ENCODE assay signal across 8 cellular contexts in genomic region chr19:46731007-46731501, GRCh38. TPM values are rescaled to one million over a fixed set of nuclear protein-coding genes. Genes with fewer than 3 reads are reported as not detected.
A peak's percentile ranks its signal among the peaks of the same experiment; 100 is the strongest.
DNase-seq lines count a peak whose midpoint lies in the region; ATAC-seq, FAIRE-seq and TF ChIP-seq lines count a peak whose summit lies in the region.

No MANE protein-coding gene starts in this region.

- H3K18ac ChIP-seq in trophoblast cell (ENCODE audit: low read length): peak overlapping the region; percentile 31

- H3K4me3 ChIP-seq in endodermal cell (ENCODE audit: low read length) (no peak overlapping the region), trophoblast cell (ENCODE audit: low read depth, low read length) (no peak overlapping the region)

- H3K23ac ChIP-seq in trophoblast cell (ENCODE audit: low read length): no peak overlapping the region

- ATAC-seq in HG03280 (IDR thresholded peaks at IDR 0.05; ENCODE audit: unreplicated experiment): no peak
- ATAC-seq in HG02840 (IDR thresholded peaks at IDR 0.05; ENCODE audit: low FRiP score, unreplicated experiment): no peak

- 92% methylated on average over 8 to 14 of the region's 14 CpGs for WGBS in endodermal cell (ENCODE audit: insufficient coverage in 1 of 2, insufficient read length in 1 of 2), 2 experiments
- WGBS in trophoblast cell (ENCODE audit: extremely low coverage, insufficient coverage, insufficient read length): no CpG with 5 or more reads among the region's 14 CpGs

- H3K9ac ChIP-seq in endodermal cell (ENCODE audit: extremely low read depth, low read length, poor library complexity, severe bottlenecking) (no peak overlapping the region), trophoblast cell (ENCODE audit: low read length) (no peak overlapping the region)

- H3K4me1 ChIP-seq in endodermal cell (ENCODE audit: control insufficient read depth, insufficient read depth, low read length) (no peaks in the 10 kb centered on the region), trophoblast cell (ENCODE audit: control insufficient read depth in 1 of 2, insufficient read depth in 2 of 2, low read length in 2 of 2) (peaks cover 13 to 17% of the 10 kb centered on the region in 2 experiments)

- no peaks in the 10 kb centered on the region for H3K79me2 ChIP-seq in trophoblast cell (ENCODE audit: control insufficient read depth, insufficient read depth, low read length, poor library complexity)

- H2BK5ac ChIP-seq in trophoblast cell (ENCODE audit: low read depth, low read length, poor library complexity): no peak overlapping the region

- H3K9me3 Mint-ChIP-seq in endodermal cell: no peaks in the 10 kb centered on the region

- peak overlapping the region; percentile 11 for H4K91ac ChIP-seq in trophoblast cell (ENCODE audit: low read depth, low read length)

- H3K36me3 Mint-ChIP-seq in endodermal cell (ENCODE audit: low read depth): peaks cover 69% of the 10 kb centered on the region

- no peak overlapping the region for H2AK5ac ChIP-seq in trophoblast cell (ENCODE audit: low read length)

- H3K27me3 ChIP-seq in endodermal cell (ENCODE audit: control insufficient read depth, insufficient read depth, low read length, poor library complexity, severe bottlenecking) (no peaks in the 10 kb centered on the region), trophoblast cell (ENCODE audit: insufficient read depth, low read length) (no peaks in the 10 kb centered on the region)

- no peak overlapping the region for H3K4me3 Mint-ChIP-seq in endodermal cell

- H3K27ac ChIP-seq in endodermal cell (ENCODE audit: low read depth, low read length) (no peak overlapping the region), trophoblast cell (ENCODE audit: low read depth, low read length) (no peak overlapping the region)

- no peaks in the 10 kb centered on the region for H3K9me3 ChIP-seq in endodermal cell (ENCODE audit: control insufficient read depth, low read length)
- H3K9me3 ChIP-seq in trophoblast cell (ENCODE audit: insufficient read depth, low read depth, low read length): peaks cover 2% of the 10 kb centered on the region

- no peak overlapping the region for H2BK120ac ChIP-seq in trophoblast cell (ENCODE audit: insufficient read depth, low read length, poor library complexity)

- peak overlapping the region; percentile 82 for H3K27ac Mint-ChIP-seq in endodermal cell

- no peak overlapping the region for H2BK12ac ChIP-seq in trophoblast cell (ENCODE audit: low read length)

- peak overlapping the region; percentile 1 for H3K4me2 ChIP-seq in trophoblast cell (ENCODE audit: low read length)

- peak; percentile 52 for DNase-seq in GF-D8 (lab: John Stamatoyannopoulos, UW)
- DNase-seq in RCC 7860 (ENCODE audit: low spot score): peak; percentile 94
- no peak for DNase-seq in endodermal cell
- DNase-seq in trophoblast cell: peak; percentile 31 to 37
- no peak for DNase-seq in cerebellar nuclear complex (lab: John Stamatoyannopoulos, UW)
- no peak for DNase-seq in stimulated activated CD4-positive, alpha-beta T cell treated with anti-CD3 and anti-CD28 coated beads, Interleukin-1b, Interleukin-23, amount 100 ng/mL, for 48 hours

- FAIRE-seq in RCC 7860 (lab: Jason Lieb, UNC): peak; percentile 93

- peaks cover 3% of the 10 kb centered on the region for H3K79me1 ChIP-seq in trophoblast cell (ENCODE audit: low read length)

- H3K4me1 Mint-ChIP-seq in endodermal cell: no peaks in the 10 kb centered on the region

- no peak for TF ChIP-seq CTCF in endodermal cell (conservative IDR thresholded peaks at IDR 0.05)

- H3K4ac ChIP-seq in trophoblast cell (ENCODE audit: low read depth, low read length): no peak overlapping the region

- H3K14ac ChIP-seq in trophoblast cell (ENCODE audit: low read length): no peak overlapping the region

- H4K12ac ChIP-seq in trophoblast cell (ENCODE audit: low read depth, low read length): no peak overlapping the region

- no peaks in the 10 kb centered on the region for H3K27me3 Mint-ChIP-seq in endodermal cell (ENCODE audit: insufficient read depth)

- H2AFZ ChIP-seq in trophoblast cell (ENCODE audit: insufficient read depth, low read length, poor library complexity): no peak overlapping the region

- no peak overlapping the region for H4K8ac ChIP-seq in trophoblast cell (ENCODE audit: low read depth, low read length)

- H3K36me3 ChIP-seq in endodermal cell (ENCODE audit: control insufficient read depth, insufficient read depth, low read length) (peaks cover 68% of the 10 kb centered on the region), trophoblast cell (ENCODE audit: control insufficient read depth in 1 of 2, insufficient read depth in 2 of 2, low read length in 2 of 2) (peaks cover 74% of the 10 kb centered on the region in 2 experiments)

RNA-seq across cellular contexts. Expression of gene PRKD2, which starts 14.1 kb away (rescaled TPM):
- total RNA-seq in endodermal cell: 10 to 100 TPM; 80.5 to 90.8 TPM
- 29.2 TPM for polyA plus RNA-seq in endodermal cell (2013, experiment 1 of 2)
- polyA plus RNA-seq in endodermal cell (2013, experiment 2 of 2): 30.6 TPM
- polyA plus RNA-seq in trophoblast cell (2013): 69.9 and 71.7 TPM in 2 replicates

RNA-seq across cellular contexts. Expression of gene FKRP, which starts 14.8 kb away (rescaled TPM):
- total RNA-seq in endodermal cell: 10 to 100 TPM; 19.8 to 33.7 TPM
- polyA plus RNA-seq in endodermal cell (2013, experiment 1 of 2): 28.9 TPM
- 25.7 TPM for polyA plus RNA-seq in endodermal cell (2013, experiment 2 of 2)
- 20.5 TPM in 2 replicates for polyA plus RNA-seq in trophoblast cell (2013)

RNA-seq across cellular contexts. Expression of gene STRN4, which starts 15.2 kb away (rescaled TPM):
- total RNA-seq in endodermal cell: 100 to 1,000 TPM; 142 to 155 TPM
- polyA plus RNA-seq in endodermal cell (2013, experiment 1 of 2): 94.4 TPM
- 83.3 TPM for polyA plus RNA-seq in endodermal cell (2013, experiment 2 of 2)
- 65.1 and 66.3 TPM in 2 replicates for polyA plus RNA-seq in trophoblast cell (2013)

RNA-seq across cellular contexts. Expression of gene SLC1A5, which starts 57.3 kb away (rescaled TPM):
- total RNA-seq in endodermal cell: 10 to 100 TPM; 77.6 to 78.1 TPM
- polyA plus RNA-seq in endodermal cell (2013, experiment 1 of 2): 81.2 TPM
- 60.6 TPM for polyA plus RNA-seq in endodermal cell (2013, experiment 2 of 2)
- 134 and 139 TPM in 2 replicates for polyA plus RNA-seq in trophoblast cell (2013)

Comparison
In these comparisons a context has a peak if more than half of its experiments do, and no peak if none do; other contexts are left out.
1. DNase-seq: peak in GF-D8 (single experiment), RCC 7860 (single experiment) and trophoblast cell (2 of 2); none in endodermal cell (single experiment), cerebellar nuclear complex (0 of 2) and stimulated activated CD4-positive, alpha-beta T cell treated with anti-CD3 and anti-CD28 coated beads, Interleukin-1b, Interleukin-23, amount 100 ng/mL, for 48 hours (single experiment).